In the genomic region with DNA sequence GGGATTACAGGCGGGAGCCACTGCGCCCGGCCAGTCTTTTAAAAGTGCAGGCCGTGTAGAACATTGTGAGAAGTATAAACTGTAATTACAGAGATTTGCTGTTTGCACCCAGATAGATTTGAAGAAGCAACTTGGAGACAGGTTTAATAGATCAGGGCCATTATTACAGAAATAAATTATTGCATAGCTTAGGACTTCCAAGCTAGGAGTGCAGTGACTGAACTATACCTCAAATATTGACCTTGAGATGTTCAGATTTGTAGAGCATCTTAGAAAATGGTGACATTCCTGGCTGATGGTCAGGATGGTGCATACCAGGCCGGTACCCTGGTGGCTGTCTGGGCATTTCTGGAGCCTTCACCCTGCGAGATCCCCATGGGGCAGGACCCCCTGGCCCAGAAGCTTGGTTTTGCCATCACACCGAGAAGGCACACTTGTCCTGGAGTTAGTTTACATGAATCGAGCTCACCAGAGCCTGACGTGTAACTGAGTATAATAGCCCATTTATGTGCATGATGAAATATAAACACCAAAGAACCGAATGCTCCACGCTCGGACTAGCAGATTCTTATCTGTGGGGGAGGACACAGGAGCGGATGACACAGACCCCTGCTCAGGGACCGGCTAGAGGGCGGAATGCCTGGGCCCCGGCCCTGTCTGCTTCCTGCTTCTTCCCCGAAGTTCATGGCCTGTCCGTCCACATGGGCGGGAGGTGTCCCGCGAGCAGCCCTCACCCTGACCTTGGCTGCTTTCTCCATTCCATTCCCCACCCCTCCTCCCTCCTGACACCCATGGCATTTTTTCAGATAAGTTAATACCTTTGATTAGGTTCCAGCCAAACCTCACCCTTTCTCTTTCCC, we compare ENCODE assay signal across 13 cellular contexts. TPM values are rescaled to one million over a fixed set of nuclear protein-coding genes. Genes with fewer than 3 reads are reported as not detected.
DNase-seq lines count a peak whose midpoint lies in the region; ATAC-seq and TF ChIP-seq lines count a peak whose summit lies in the region.
"Had no signal": no experiment of that assay in that cellular context is flagged by ENCODE, and none has a peak within 500 bp of the region (broad histone marks: within the 10 kb centered on the region; RNA-seq: fewer than 3 reads in every experiment).

No MANE protein-coding gene starts in this region.

- H3K36me3 Mint-ChIP-seq in dendritic cell treated with granulocyte-macrophage colony-stimulating factor and Interleukin-4, amounts not matched to agents 40 ng/mL and 50 ng/mL, for 4 days (ENCODE audit: low read depth), result no peaks in the 10 kb centered on the region
- H3K36me3 Mint-ChIP-seq in CD4-positive, alpha-beta T cell (ENCODE audit: low read depth), result no peaks in the 10 kb centered on the region

- no peak for TF ChIP-seq CTCF in right lobe of liver (IDR thresholded peaks at IDR 0.05)
- TF ChIP-seq CTCF in testis (IDR thresholded peaks at IDR 0.05), result no peak
- TF ChIP-seq CTCF in CD4-positive, alpha-beta T cell (IDR thresholded peaks at IDR 0.05), result no peak

- TF ChIP-seq POLR2A in right lobe of liver (IDR thresholded peaks at IDR 0.05), result no peak
- TF ChIP-seq POLR2A in testis (IDR thresholded peaks at IDR 0.05), result no peak

- in situ Hi-C loops in HAP-1 (cut with MboI; ENCODE audit: low sequenced_read_pairs), result no loop called here

- intact Hi-C loops in dendritic cell treated with granulocyte-macrophage colony-stimulating factor and Interleukin-4, amounts not matched to agents 40 ng/mL and 50 ng/mL, for 4 days (cut with micrococcal nuclease), result no loop called here
- intact Hi-C loops in right lobe of liver (cut with DNase I) (no loop called here), testis (cut with DNase I; ENCODE audit: low total_unique reads) (no loop called here)
- intact Hi-C loops in CD4-positive, alpha-beta T cell (cut with DNase I, micrococcal nuclease), result no loop called here

- ATAC-seq in right lobe of liver, result peak; percentile 24 to 64 (median 58)
- ATAC-seq in CD4-positive, alpha-beta T cell (ENCODE audit: poor library complexity), result no peak

- peaks cover 25% of the 10 kb centered on the region for H3K4me1 Mint-ChIP-seq in dendritic cell treated with granulocyte-macrophage colony-stimulating factor and Interleukin-4, amounts not matched to agents 40 ng/mL and 50 ng/mL, for 4 days (ENCODE audit: low read depth)
- peaks cover 3% of the 10 kb centered on the region for H3K4me1 Mint-ChIP-seq in CD4-positive, alpha-beta T cell (ENCODE audit: low read depth)

- WGBS in right lobe of liver (ENCODE audit: insufficient coverage, low coverage, low lambda C conversion rate, missing lambda C conversion rate), result 34% methylated on average over 15 of the region's 21 CpGs
- 46 to 64% methylated on average over 18 to 21 of the region's 21 CpGs for WGBS in testis, 2 donors

- no peaks in the 10 kb centered on the region for H3K27me3 ChIP-seq in right lobe of liver
- H3K27me3 ChIP-seq in testis, result no peaks in the 10 kb centered on the region
- no peaks in the 10 kb centered on the region for H3K27me3 ChIP-seq in CD4-positive, alpha-beta T cell (ENCODE audit: control insufficient read depth, insufficient read depth, low read length)
- H3K27me3 ChIP-seq in HAP-1 (ENCODE audit: low read depth), result no peaks in the 10 kb centered on the region

- H3K27ac ChIP-seq in right lobe of liver, result peak overlapping the region in 2 of 3 donors; percentile 85 to 98
- H3K27ac ChIP-seq in testis, result peak overlapping the region in 1 of 2 donors; percentile 88
- H3K27ac ChIP-seq in CD4-positive, alpha-beta T cell (ENCODE audit: low read depth, low read length), result no peak overlapping the region

- no peaks in the 10 kb centered on the region for H3K9me3 Mint-ChIP-seq in dendritic cell treated with granulocyte-macrophage colony-stimulating factor and Interleukin-4, amounts not matched to agents 40 ng/mL and 50 ng/mL, for 4 days
- no peaks in the 10 kb centered on the region for H3K9me3 Mint-ChIP-seq in CD4-positive, alpha-beta T cell

- H3K4me1 ChIP-seq in right lobe of liver (peaks cover 0 to 16% (median 2%) of the 10 kb centered on the region in 4 donors), testis (peaks cover 38% of the 10 kb centered on the region), HAP-1 (peaks cover 9% of the 10 kb centered on the region)

- H3K27me3 Mint-ChIP-seq in dendritic cell treated with granulocyte-macrophage colony-stimulating factor and Interleukin-4, amounts not matched to agents 40 ng/mL and 50 ng/mL, for 4 days, result peaks cover 22% of the 10 kb centered on the region
- H3K27me3 Mint-ChIP-seq in CD4-positive, alpha-beta T cell, result peaks cover 4% of the 10 kb centered on the region

- H3K36me3 ChIP-seq in right lobe of liver (no peaks in the 10 kb centered on the region), testis (ENCODE audit: low read depth, missing control alignments) (no peaks in the 10 kb centered on the region), HAP-1 (replicated peaks) (no peaks in the 10 kb centered on the region)
- H3K36me3 ChIP-seq: thoracic aorta had no signal

- CTCF ChIA-PET in CD4-positive, alpha-beta T cell (lab: Charles Lee), result no interaction called here

- POLR2A ChIA-PET in CD4-positive, alpha-beta T cell (lab: Charles Lee), result no interaction called here

- H3K4me3 Mint-ChIP-seq in dendritic cell treated with granulocyte-macrophage colony-stimulating factor and Interleukin-4, amounts not matched to agents 40 ng/mL and 50 ng/mL, for 4 days, result no peak overlapping the region
- H3K4me3 Mint-ChIP-seq in CD4-positive, alpha-beta T cell, result no peak overlapping the region

- DNase-seq in M059J (ENCODE audit: low read depth) (peak; percentile 17), right lobe of liver (peak in 2 of 3 donors; percentile 65 to 73), testis (peak; percentile 33), SW 1271 (lab: John Stamatoyannopoulos, UW) (no peak), HAP-1 (ENCODE audit: low spot score in 2 of 2) (no peak)
- no peak for DNase-seq in activated CD4-positive, alpha-beta T cell treated with anti-CD3 and anti-CD28 coated beads, Interleukin-2, amount 50 U/mL, for 4 hours
- DNase-seq in CD4-positive, alpha-beta T cell, result no peak
- DNase-seq: activated naive CD4-positive, alpha-beta T cell; glutamatergic neuron; NCI-H1694 treated with DMSO at 0.1 percent for 48 hours had no signal

- H3K27ac Mint-ChIP-seq in dendritic cell treated with granulocyte-macrophage colony-stimulating factor and Interleukin-4, amounts not matched to agents 40 ng/mL and 50 ng/mL, for 4 days, result peak overlapping the region; percentile 14
- no peak overlapping the region for H3K27ac Mint-ChIP-seq in CD4-positive, alpha-beta T cell

- H3K9me3 ChIP-seq in right lobe of liver (no peaks in the 10 kb centered on the region), testis (no peaks in the 10 kb centered on the region), HAP-1 (no peaks in the 10 kb centered on the region)
- H3K9me3 ChIP-seq in CD4-positive, alpha-beta T cell (ENCODE audit: control insufficient read depth, low read length), result no peaks in the 10 kb centered on the region
- H3K9me3 ChIP-seq: thoracic aorta had no signal

- no peak overlapping the region for H3K4me3 ChIP-seq in right lobe of liver
- no peak overlapping the region for H3K4me3 ChIP-seq in testis
- no peak overlapping the region for H3K4me3 ChIP-seq in HAP-1
- H3K4me3 ChIP-seq: skin epidermis, thoracic aorta had no signal

RNA-seq across cellular contexts. Expression of gene CCDC40, which starts 32.1 kb away (rescaled TPM):
- 0.94 and 1.3 TPM in 2 replicates for total RNA-seq in M059J (2014; rRNA removed; shearing (Covaris generic))
- total RNA-seq in right lobe of liver, result 1 to 10 TPM; 1.7 to 3.1 (median 2.1) TPM
- total RNA-seq in testis, result 10 to 100 TPM; 26.7 to 43.6 TPM
- polyA plus RNA-seq in testis (ENCODE audit: insufficient read depth, low read depth, low replicate concordance), result 38.6 TPM
- under 1 TPM; 0.64 to 0.77 TPM for total RNA-seq in CD4-positive, alpha-beta T cell

RNA-seq across cellular contexts. Expression of gene GAA, which starts 32.9 kb away (rescaled TPM):
- total RNA-seq in M059J (2014; rRNA removed; shearing (Covaris generic)), result 5.6 and 11.2 TPM in 2 replicates
- total RNA-seq in right lobe of liver, result 10 to 100 TPM; 42.7 to 94.1 (median 71.0) TPM
- total RNA-seq in testis, result 100 to 1,000 TPM; 166 to 190 TPM
- 155 TPM for polyA plus RNA-seq in testis (ENCODE audit: insufficient read depth, low read depth, low replicate concordance)
- total RNA-seq in CD4-positive, alpha-beta T cell, result 10 to 100 TPM; 22.2 to 22.4 TPM

RNA-seq across cellular contexts. Expression of gene TBC1D16, which starts 32.9 kb away (rescaled TPM):
- 9.3 and 15.3 TPM in 2 replicates for total RNA-seq in M059J (2014; rRNA removed; shearing (Covaris generic))
- 10 to 100 TPM in 4 of 6 experiments, 1 to 10 TPM in 2; 5.8 to 21.0 (median 14.4) TPM for total RNA-seq in right lobe of liver
- total RNA-seq in testis, result 10 to 100 TPM; 11.0 to 16.0 TPM
- 11.7 TPM for polyA plus RNA-seq in testis (ENCODE audit: insufficient read depth, low read depth, low replicate concordance)
- total RNA-seq in CD4-positive, alpha-beta T cell, result 1 to 10 TPM; 1.9 to 2.5 TPM

Comparison
In these comparisons a context has a peak if more than half of its experiments do, and no peak if none do; other contexts are left out.
1. DNase-seq: peak in M059J (single experiment), right lobe of liver (2 of 3) and testis (single experiment); none in activated CD4-positive, alpha-beta T cell treated with anti-CD3 and anti-CD28 coated beads, Interleukin-2, amount 50 U/mL, for 4 hours (0 of 2), SW 1271 (0 of 2), CD4-positive, alpha-beta T cell (0 of 10) and HAP-1 (0 of 2).
2. RNA of gene CCDC40, which starts 32.1 kb away (total RNA-seq): 26.7 to 43.6 TPM in testis; 1.7 to 3.1 TPM in right lobe of liver, 0.94 to 1.3 TPM in M059J and 0.64 to 0.77 TPM in CD4-positive, alpha-beta T cell; every median in the first group is over 4 times any median in the second.